ENCODE assay signal across 7 cellular contexts in genomic region chr3:99920530-99921376, GRCh38.
DNase-seq lines count a peak whose midpoint lies in the region; ATAC-seq and TF ChIP-seq lines count a peak whose summit lies in the region.

No MANE protein-coding gene starts in this region.

- intact Hi-C loops in sigmoid colon (cut with DNase I) (no loop called here), PC-9 (cut with micrococcal nuclease; ENCODE audit: unreplicated experiment) (no loop called here)
- intact Hi-C loops in activated naive CD4-positive, alpha-beta T cell treated with anti-CD3 and anti-CD28 coated beads for 36 hours (cut with micrococcal nuclease) = no loop called here

- H3K9me3 Mint-ChIP-seq in glutamatergic neuron (ENCODE audit: unreplicated experiment) = peaks cover 2% of the 10 kb centered on the region
- no peaks in the 10 kb centered on the region for H3K9me3 Mint-ChIP-seq in activated naive CD4-positive, alpha-beta T cell treated with anti-CD3 and anti-CD28 coated beads for 36 hours

- TF ChIP-seq CTCF in glutamatergic neuron (IDR thresholded peaks at IDR 0.05; ENCODE audit: partially characterized antibody, unreplicated experiment) = no peak
- no peak for TF ChIP-seq CTCF in sigmoid colon (IDR thresholded peaks at IDR 0.05)
- no peak for TF ChIP-seq CTCF in PC-9 (conservative IDR thresholded peaks at IDR 0.05)

- TF ChIP-seq EP300 in sigmoid colon (IDR thresholded peaks at IDR 0.05) = no peak

- no peak overlapping the region for H3K4me2 ChIP-seq in PC-9

- ATAC-seq in HG02885 (IDR thresholded peaks at IDR 0.05; ENCODE audit: poor library complexity, unreplicated experiment) = peak; percentile 68

- H4K20me1 ChIP-seq in PC-9 (ENCODE audit: insufficient read depth) = no peaks in the 10 kb centered on the region

- no peaks in the 10 kb centered on the region for H3K27me3 Mint-ChIP-seq in glutamatergic neuron (ENCODE audit: unreplicated experiment)
- no peaks in the 10 kb centered on the region for H3K27me3 Mint-ChIP-seq in activated naive CD4-positive, alpha-beta T cell treated with anti-CD3 and anti-CD28 coated beads for 36 hours (ENCODE audit: low read depth)

- no peak overlapping the region for H2AFZ ChIP-seq in PC-9

- CTCF ChIA-PET in activated naive CD4-positive, alpha-beta T cell treated with anti-CD3 and anti-CD28 coated beads for 36 hours (lab: Charles Lee) = no interaction called here
- CTCF ChIA-PET in PC-9 (lab: Charles Lee) = no interaction called here

- H3K9me2 ChIP-seq in PC-9 (ENCODE audit: insufficient read depth) = no peaks in the 10 kb centered on the region

- H3F3A ChIP-seq in PC-9 (ENCODE audit: insufficient read depth, low read depth) = peaks cover 13% of the 10 kb centered on the region

- H3K4me1 ChIP-seq in sigmoid colon (peaks cover 0 to 21% (median 18%) of the 10 kb centered on the region in 4 donors), PC-9 (replicated peaks; ENCODE audit: insufficient read depth) (peaks cover 19% of the 10 kb centered on the region)

- H3K4me3 Mint-ChIP-seq in glutamatergic neuron (ENCODE audit: unreplicated experiment) = no peak overlapping the region
- no peak overlapping the region for H3K4me3 Mint-ChIP-seq in activated naive CD4-positive, alpha-beta T cell treated with anti-CD3 and anti-CD28 coated beads for 36 hours

- H3K4me1 Mint-ChIP-seq in glutamatergic neuron (ENCODE audit: low read depth, unreplicated experiment) = peaks cover 11% of the 10 kb centered on the region
- H3K4me1 Mint-ChIP-seq in activated naive CD4-positive, alpha-beta T cell treated with anti-CD3 and anti-CD28 coated beads for 36 hours (ENCODE audit: low read depth) = peaks cover 2% of the 10 kb centered on the region

- no TSS peak for BruUV-seq in PC-9 (replicated peaks; lab: Mats Ljungman, UMichigan)

- TF ChIP-seq POLR2A in sigmoid colon (IDR thresholded peaks at IDR 0.05) = no peak

- DNase-seq in SHP77 (lab: John Stamatoyannopoulos, UW) = peak; percentile 50 to 63
- DNase-seq in glutamatergic neuron = peak; percentile 36
- DNase-seq in sigmoid colon = peak; percentile 86
- DNase-seq in stimulated activated CD4-positive, alpha-beta T cell treated with anti-CD3 and anti-CD28 coated beads, Interleukin-1b, Interleukin-23, amount 100 ng/mL, for 48 hours = no peak
- DNase-seq in activated naive CD4-positive, alpha-beta T cell treated with anti-CD3 and anti-CD28 coated beads for 36 hours = no peak
- DNase-seq in PC-9 = no peak

- H3K4me3 ChIP-seq in sigmoid colon (no peak overlapping the region), PC-9 (no peak overlapping the region)

- no peaks in the 10 kb centered on the region for H3K36me3 ChIP-seq in sigmoid colon
- H3K36me3 ChIP-seq in PC-9 (ENCODE audit: low read depth) = 0 out of 2 replicates have a peak, but pooled peaks cover 3% of the 10 kb centered on the region

- no peak overlapping the region for H3K27ac Mint-ChIP-seq in glutamatergic neuron (ENCODE audit: unreplicated experiment)
- no peak overlapping the region for H3K27ac Mint-ChIP-seq in activated naive CD4-positive, alpha-beta T cell treated with anti-CD3 and anti-CD28 coated beads for 36 hours

- POLR2A ChIA-PET in PC-9 (lab: Charles Lee; ENCODE audit: unreplicated experiment) = no interaction called here

- no peaks in the 10 kb centered on the region for H3K27me3 ChIP-seq in sigmoid colon
- H3K27me3 ChIP-seq in PC-9 (ENCODE audit: insufficient read depth, low read depth) = no peaks in the 10 kb centered on the region

- peak overlapping the region; percentile 22 to 55 (median 44) for H3K27ac ChIP-seq in sigmoid colon
- H3K27ac ChIP-seq in PC-9 = no peak overlapping the region

- H3K79me2 ChIP-seq in PC-9 (ENCODE audit: low read depth) = no peaks in the 10 kb centered on the region

- H3K36me3 Mint-ChIP-seq in glutamatergic neuron (ENCODE audit: unreplicated experiment) = no peaks in the 10 kb centered on the region
- H3K36me3 Mint-ChIP-seq in activated naive CD4-positive, alpha-beta T cell treated with anti-CD3 and anti-CD28 coated beads for 36 hours (ENCODE audit: low read depth) = peaks cover 14% of the 10 kb centered on the region

- H3K9me3 ChIP-seq in sigmoid colon (no peaks in the 10 kb centered on the region), PC-9 (ENCODE audit: insufficient read depth, low read depth) (no peaks in the 10 kb centered on the region; the same call in 1 of the 2 replicates)

- 12 to 47% methylated on average over 9 of the region's 9 CpGs for WGBS in sigmoid colon, 2 donors

Comparison
In these comparisons a context has a peak if more than half of its experiments do, and no peak if none do; other contexts are left out.
1. DNase-seq: peak in SHP77 (2 of 2), glutamatergic neuron (single experiment) and sigmoid colon (single experiment); none in stimulated activated CD4-positive, alpha-beta T cell treated with anti-CD3 and anti-CD28 coated beads, Interleukin-1b, Interleukin-23, amount 100 ng/mL, for 48 hours (single experiment), activated naive CD4-positive, alpha-beta T cell treated with anti-CD3 and anti-CD28 coated beads for 36 hours (single experiment) and PC-9 (0 of 2).